In genomic region chr3:69090021-69090420, GRCh38 we compare ENCODE assay signal across 1 cellular context.
TF ChIP-seq lines count a peak whose summit lies in the region.

No MANE protein-coding gene starts in this region.

TF ChIP-seq in HepG2, 621 proteins besides CTCF, POLR2A, EP300 and RAD21:
- TF ChIP-seq ZNF746 (CRISPR knock-in tag; IDR thresholded peaks at IDR 0.05): no peak
- TF ChIP-seq POGZ (CRISPR knock-in tag; IDR thresholded peaks at IDR 0.05): no peak
- TF ChIP-seq KMT2A (CRISPR knock-in tag; IDR thresholded peaks at IDR 0.05): no peak
- no peak for TF ChIP-seq ZNF337 (CRISPR knock-in tag; IDR thresholded peaks at IDR 0.05; ENCODE audit: borderline replicate concordance, low read depth)
- TF ChIP-seq, protein P1, sequence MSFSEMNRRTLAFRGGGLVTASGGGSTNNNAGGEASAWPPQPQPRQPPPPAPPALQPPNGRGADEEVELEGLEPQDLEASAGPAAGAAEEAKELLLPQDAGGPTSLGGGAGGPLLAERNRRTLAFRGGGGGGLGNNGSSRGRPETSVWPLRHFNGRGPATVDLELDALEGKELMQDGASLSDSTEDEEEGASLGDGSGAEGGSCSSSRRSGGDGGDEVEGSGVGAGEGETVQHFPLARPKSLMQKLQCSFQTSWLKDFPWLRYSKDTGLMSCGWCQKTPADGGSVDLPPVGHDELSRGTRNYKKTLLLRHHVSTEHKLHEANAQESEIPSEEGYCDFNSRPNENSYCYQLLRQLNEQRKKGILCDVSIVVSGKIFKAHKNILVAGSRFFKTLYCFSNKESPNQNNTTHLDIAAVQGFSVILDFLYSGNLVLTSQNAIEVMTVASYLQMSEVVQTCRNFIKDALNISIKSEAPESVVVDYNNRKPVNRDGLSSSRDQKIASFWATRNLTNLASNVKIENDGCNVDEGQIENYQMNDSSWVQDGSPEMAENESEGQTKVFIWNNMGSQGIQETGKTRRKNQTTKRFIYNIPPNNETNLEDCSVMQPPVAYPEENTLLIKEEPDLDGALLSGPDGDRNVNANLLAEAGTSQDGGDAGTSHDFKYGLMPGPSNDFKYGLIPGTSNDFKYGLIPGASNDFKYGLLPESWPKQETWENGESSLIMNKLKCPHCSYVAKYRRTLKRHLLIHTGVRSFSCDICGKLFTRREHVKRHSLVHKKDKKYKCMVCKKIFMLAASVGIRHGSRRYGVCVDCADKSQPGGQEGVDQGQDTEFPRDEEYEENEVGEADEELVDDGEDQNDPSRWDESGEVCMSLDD (CRISPR knock-in tag; IDR thresholded peaks at IDR 0.05; ENCODE audit: borderline replicate concordance): no peak
- TF ChIP-seq, protein P2, sequence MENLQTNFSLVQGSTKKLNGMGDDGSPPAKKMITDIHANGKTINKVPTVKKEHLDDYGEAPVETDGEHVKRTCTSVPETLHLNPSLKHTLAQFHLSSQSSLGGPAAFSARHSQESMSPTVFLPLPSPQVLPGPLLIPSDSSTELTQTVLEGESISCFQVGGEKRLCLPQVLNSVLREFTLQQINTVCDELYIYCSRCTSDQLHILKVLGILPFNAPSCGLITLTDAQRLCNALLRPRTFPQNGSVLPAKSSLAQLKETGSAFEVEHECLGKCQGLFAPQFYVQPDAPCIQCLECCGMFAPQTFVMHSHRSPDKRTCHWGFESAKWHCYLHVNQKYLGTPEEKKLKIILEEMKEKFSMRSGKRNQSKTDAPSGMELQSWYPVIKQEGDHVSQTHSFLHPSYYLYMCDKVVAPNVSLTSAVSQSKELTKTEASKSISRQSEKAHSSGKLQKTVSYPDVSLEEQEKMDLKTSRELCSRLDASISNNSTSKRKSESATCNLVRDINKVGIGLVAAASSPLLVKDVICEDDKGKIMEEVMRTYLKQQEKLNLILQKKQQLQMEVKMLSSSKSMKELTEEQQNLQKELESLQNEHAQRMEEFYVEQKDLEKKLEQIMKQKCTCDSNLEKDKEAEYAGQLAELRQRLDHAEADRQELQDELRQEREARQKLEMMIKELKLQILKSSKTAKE (CRISPR knock-in tag; IDR thresholded peaks at IDR 0.05; ENCODE audit: borderline replicate concordance): no peak
- no peak for TF ChIP-seq ZNF274 (CRISPR knock-in tag; IDR thresholded peaks at IDR 0.05)
